In genomic region chr5:139985290-139985689, GRCh38 we compare ENCODE assay signal across 1 cellular context.
TF ChIP-seq lines count a peak whose summit lies in the region.

No MANE protein-coding gene starts in this region.

TF ChIP-seq in HCT116, 20 proteins besides CTCF, POLR2A, EP300 and RAD21:
- TF ChIP-seq SRF (IDR thresholded peaks at IDR 0.05; ENCODE audit: low read depth): no peak
- TF ChIP-seq REST (IDR thresholded peaks at IDR 0.05; ENCODE audit: low read depth): no peak
- no peak for TF ChIP-seq ELF1 (IDR thresholded peaks at IDR 0.05; ENCODE audit: borderline replicate concordance, low read depth)
- TF ChIP-seq YY1 (IDR thresholded peaks at IDR 0.05; ENCODE audit: extremely low read depth, insufficient replicate concordance, low read depth, low read length): no peak
